Comparison of ENCODE assay signal across 1 cellular context in the genomic region with DNA sequence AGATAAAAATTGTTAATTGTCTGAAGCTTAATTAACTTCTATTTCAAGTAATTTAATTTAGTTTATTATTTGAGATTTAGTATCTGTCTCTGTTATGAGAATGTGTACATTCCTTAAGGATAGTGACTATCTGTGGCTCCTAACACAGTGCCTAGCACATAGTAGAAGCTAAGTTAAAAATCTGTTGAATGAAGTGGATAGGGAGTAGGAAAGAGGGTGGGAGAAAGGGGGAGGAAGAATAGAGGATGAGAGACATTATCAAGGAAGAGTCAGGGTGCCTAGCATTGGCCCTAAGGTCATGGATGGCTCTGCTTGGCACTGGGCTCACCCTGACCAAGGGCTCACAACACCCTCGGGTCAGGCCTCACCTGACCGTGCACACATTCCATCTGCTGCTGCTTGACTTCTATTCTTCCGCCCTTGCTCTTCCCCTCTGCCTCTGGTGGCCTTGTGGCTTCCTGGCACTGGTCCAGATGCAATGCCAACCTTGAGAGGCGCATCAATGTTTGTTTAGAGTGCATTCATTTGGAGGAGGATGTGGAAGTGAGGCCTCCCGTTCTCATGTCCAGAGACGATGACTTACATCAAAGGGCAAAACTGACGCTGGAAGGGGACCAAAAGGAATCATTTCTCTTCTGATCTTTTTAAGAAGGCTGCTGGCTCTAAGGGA.
TF ChIP-seq lines count a peak whose summit lies in the region.

No MANE protein-coding gene starts in this region.

TF ChIP-seq in IMR-90, 13 proteins besides CTCF, POLR2A, EP300 and RAD21:
- TF ChIP-seq MAFK (IDR thresholded peaks at IDR 0.05; ENCODE audit: low read depth, low read length), result no peak
- TF ChIP-seq RFX5 (IDR thresholded peaks at IDR 0.05; ENCODE audit: low read depth, low read length), result no peak
- TF ChIP-seq BHLHE40 (IDR thresholded peaks at IDR 0.05; ENCODE audit: low read depth, low read length), result no peak
- TF ChIP-seq RCOR1 (IDR thresholded peaks at IDR 0.05; ENCODE audit: insufficient replicate concordance, low read length), result no peak
TF ChIP-seq in IMR-90: peak in this region for 0.
